12 cellular contexts compared by ENCODE assay signal in genomic region chr7:44211126-44211675, GRCh38.
"Had no signal": no experiment of that assay in that cellular context is flagged by ENCODE, and none has a peak within 500 bp of the region (broad histone marks: within the 10 kb centered on the region; RNA-seq: fewer than 3 reads in every experiment).

No MANE protein-coding gene starts in this region.

- ATAC-seq: stimulated activated naive CD8-positive, alpha-beta T cell treated with anti-CD3 and anti-CD28 coated beads, Interleukin-15, Interleukin-2, amounts not matched to agents 100 U/mL and 50 U/mL, for 24 hours had no signal

- H3K9me3 Mint-ChIP-seq: activated naive CD8-positive, alpha-beta T cell treated with anti-CD3 and anti-CD28 coated beads for 36 hours had no signal

- FAIRE-seq: bronchial epithelial cell had no signal

- DNase-seq: activated CD4-positive, CD25-positive, alpha-beta regulatory T cell treated with anti-CD3 and anti-CD28 coated beads, Interleukin-2, amount 50 U/mL, for 72 hours; activated gamma-delta T cell treated with Interleukin-2 at 50 U/mL for 16 hours; activated naive CD8-positive, alpha-beta T cell treated with anti-CD3 and anti-CD28 coated beads for 36 hours; activated T-cell treated with anti-CD3 and anti-CD28 coated beads, Interleukin-2, amount 50 U/mL, for 48 hours; stimulated activated CD4-positive, alpha-beta T cell treated with anti-CD3 and anti-CD28 coated beads, Interleukin-15, amount 100 ng/mL, for 24 hours; stimulated activated CD4-positive, alpha-beta T cell treated with anti-CD3 and anti-CD28 coated beads, Interleukin-4, amount 100 ng/mL, for 24 hours; stimulated activated naive CD8-positive, alpha-beta T cell treated with anti-CD3 and anti-CD28 coated beads, Interleukin-15, Interleukin-2, amounts not matched to agents 100 U/mL and 50 U/mL, for 24 hours had no signal

- H3K4me3 Mint-ChIP-seq: activated naive CD8-positive, alpha-beta T cell treated with anti-CD3 and anti-CD28 coated beads for 36 hours had no signal

- H3K27me3 Mint-ChIP-seq: activated naive CD8-positive, alpha-beta T cell treated with anti-CD3 and anti-CD28 coated beads for 36 hours had no signal

- H3K4me1 ChIP-seq: SJSA1, suprapubic skin had no signal

- H3K27ac ChIP-seq: neutrophil, parathyroid adenoma, SJSA1, suprapubic skin had no signal

- H3K27me3 ChIP-seq: neutrophil, SJSA1, suprapubic skin had no signal

- H3K4me3 ChIP-seq: SJSA1, suprapubic skin had no signal

- H3K9me3 ChIP-seq: neutrophil, SJSA1, suprapubic skin had no signal

- H3K4me1 Mint-ChIP-seq: activated naive CD8-positive, alpha-beta T cell treated with anti-CD3 and anti-CD28 coated beads for 36 hours had no signal

- H3K27ac Mint-ChIP-seq: activated naive CD8-positive, alpha-beta T cell treated with anti-CD3 and anti-CD28 coated beads for 36 hours had no signal
